In genomic region chr17:75135946-75136345, GRCh38 we compare ENCODE assay signal across 21 cellular contexts. TPM values are rescaled to one million over a fixed set of nuclear protein-coding genes. Genes with fewer than 3 reads are reported as not detected.
DNase-seq lines count a peak whose midpoint lies in the region; ATAC-seq and TF ChIP-seq lines count a peak whose summit lies in the region.
"Had no signal": no experiment of that assay in that cellular context is flagged by ENCODE, and none has a peak within 500 bp of the region (broad histone marks: within the 10 kb centered on the region; RNA-seq: fewer than 3 reads in every experiment).

No MANE protein-coding gene starts in this region.

- H3K4me1 ChIP-seq in esophagus (ENCODE audit: control insufficient read depth in 2 of 2, insufficient read depth in 2 of 2, low read length in 1 of 2) (no peaks in the 10 kb centered on the region), spleen (peaks cover 3 to 30% (median 19%) of the 10 kb centered on the region in 6 donors), body of pancreas (peaks cover 9% of the 10 kb centered on the region), psoas muscle (peaks cover 4% of the 10 kb centered on the region)

- TF ChIP-seq POLR2A in spleen (IDR thresholded peaks at IDR 0.05): no peak
- TF ChIP-seq POLR2A in body of pancreas (IDR thresholded peaks at IDR 0.05): no peak

- H3K27me3 ChIP-seq in esophagus (ENCODE audit: control insufficient read depth in 1 of 2, insufficient read depth in 2 of 2, low read length in 2 of 2): no peaks in the 10 kb centered on the region
- H3K27me3 ChIP-seq in spleen (replicated peaks in 1 of 7): no peaks in the 10 kb centered on the region
- no peaks in the 10 kb centered on the region for H3K27me3 ChIP-seq in body of pancreas
- no peaks in the 10 kb centered on the region for H3K27me3 ChIP-seq in psoas muscle (ENCODE audit: insufficient read depth in 3 of 3, low read length in 2 of 3)
- H3K27me3 ChIP-seq: hepatocyte, stomach had no signal

- H3K27me3 Mint-ChIP-seq in activated T-cell treated with anti-CD3 and anti-CD28 coated beads, Interleukin-2, amount 50 U/mL, for 72 hours (ENCODE audit: low read depth): no peaks in the 10 kb centered on the region
- H3K27me3 Mint-ChIP-seq in WTC11 (ENCODE audit: low read depth): no peaks in the 10 kb centered on the region
- H3K27me3 Mint-ChIP-seq: memory B cell had no signal

- H3K9me3 Mint-ChIP-seq in activated T-cell treated with anti-CD3 and anti-CD28 coated beads, Interleukin-2, amount 50 U/mL, for 72 hours: no peaks in the 10 kb centered on the region
- H3K9me3 Mint-ChIP-seq in WTC11: no peaks in the 10 kb centered on the region
- H3K9me3 Mint-ChIP-seq: CD8-positive, alpha-beta T cell; memory B cell; nephron had no signal

- intact Hi-C loops in spleen (cut with DNase I; ENCODE audit: low total_unique reads): no loop called here
- intact Hi-C loops in body of pancreas (cut with DNase I): no loop called here
- intact Hi-C loops in psoas muscle (cut with DNase I): no loop called here

- ATAC-seq in activated T-cell treated with anti-CD3 and anti-CD28 coated beads, Interleukin-2, amount 50 U/mL, for 72 hours (replicated peaks in 1 of 2): no peak
- ATAC-seq in WTC11: no peak
- ATAC-seq in HG03520 (IDR thresholded peaks at IDR 0.05; ENCODE audit: unreplicated experiment): no peak
- no peak for ATAC-seq in body of pancreas
- no peak for ATAC-seq in psoas muscle
- ATAC-seq: CD8-positive, alpha-beta T cell; Panc1 had no signal

- H3K4me1 Mint-ChIP-seq in activated T-cell treated with anti-CD3 and anti-CD28 coated beads, Interleukin-2, amount 50 U/mL, for 72 hours (ENCODE audit: low read depth): peaks cover 12% of the 10 kb centered on the region
- peaks cover 10% of the 10 kb centered on the region for H3K4me1 Mint-ChIP-seq in WTC11
- H3K4me1 Mint-ChIP-seq: nephron had no signal

- WGBS in esophagus, 2 donors: 54 to 77% methylated on average over 8 of the region's 8 CpGs
- WGBS in spleen, 5 donors: 82 to 93% (median 92%) methylated on average over 8 of the region's 8 CpGs
- 83 to 91% methylated on average over 8 of the region's 8 CpGs for WGBS in body of pancreas, 2 donors
- 84 to 92% (median 89%) methylated on average over 8 of the region's 8 CpGs for WGBS in psoas muscle, 3 donors

- H3K27ac Mint-ChIP-seq in activated T-cell treated with anti-CD3 and anti-CD28 coated beads, Interleukin-2, amount 50 U/mL, for 72 hours: peak overlapping the region; percentile 69
- H3K27ac Mint-ChIP-seq in WTC11: peak overlapping the region; percentile 84
- H3K27ac Mint-ChIP-seq: CD8-positive, alpha-beta T cell; memory B cell had no signal

- H3K4me3 Mint-ChIP-seq in activated T-cell treated with anti-CD3 and anti-CD28 coated beads, Interleukin-2, amount 50 U/mL, for 72 hours: no peak overlapping the region
- no peak overlapping the region for H3K4me3 Mint-ChIP-seq in WTC11
- H3K4me3 Mint-ChIP-seq: CD8-positive, alpha-beta T cell; memory B cell had no signal

- TF ChIP-seq CTCF in WTC11 (IDR thresholded peaks at IDR 0.05): no peak
- TF ChIP-seq CTCF in spleen (IDR thresholded peaks at IDR 0.05 in 8 of 11, conservative IDR thresholded peaks at IDR 0.05 in 3 of 11): no peak
- TF ChIP-seq CTCF in body of pancreas (IDR thresholded peaks at IDR 0.05): no peak
- no peak for TF ChIP-seq CTCF in psoas muscle (IDR thresholded peaks at IDR 0.05)

- CTCF ChIA-PET in WTC11 (lab: Charles Lee): no interaction called here

- no peak overlapping the region for H3K4me3 ChIP-seq in esophagus (ENCODE audit: low read depth in 1 of 2, low read length in 2 of 2)
- H3K4me3 ChIP-seq in spleen: no peak overlapping the region
- no peak overlapping the region for H3K4me3 ChIP-seq in body of pancreas
- no peak overlapping the region for H3K4me3 ChIP-seq in psoas muscle
- H3K4me3 ChIP-seq: hepatocyte, stomach had no signal

- peaks cover 0 to 8% of the 10 kb centered on the region in 2 donors for H3K36me3 ChIP-seq in esophagus (ENCODE audit: control insufficient read depth in 2 of 2, insufficient read depth in 2 of 2, low read length in 1 of 2)
- H3K36me3 ChIP-seq in spleen: peaks cover 0 to 57% (median 6%) of the 10 kb centered on the region in 6 donors
- no peaks in the 10 kb centered on the region for H3K36me3 ChIP-seq in body of pancreas (replicated peaks in 1 of 2; ENCODE audit: insufficient read depth in 1 of 2, low read depth in 2 of 2)
- H3K36me3 ChIP-seq in psoas muscle (ENCODE audit: insufficient read depth in 1 of 2, low read depth in 1 of 2): peaks cover 0 to 14% of the 10 kb centered on the region in 2 donors

- H3K9me3 ChIP-seq in esophagus (ENCODE audit: control insufficient read depth in 2 of 2, insufficient read depth in 1 of 2, low read depth in 1 of 2, low read length in 1 of 2) (no peaks in the 10 kb centered on the region), spleen (no peaks in the 10 kb centered on the region), body of pancreas (no peaks in the 10 kb centered on the region), psoas muscle (no peaks in the 10 kb centered on the region)
- H3K9me3 ChIP-seq: stomach had no signal

- POLR2A ChIA-PET in WTC11 (lab: Charles Lee): no interaction called here

- peaks cover 0 to 5% of the 10 kb centered on the region in 2 donors for H3K36me3 Mint-ChIP-seq in activated T-cell treated with anti-CD3 and anti-CD28 coated beads, Interleukin-2, amount 50 U/mL, for 72 hours (ENCODE audit: insufficient read depth in 2 of 2)
- H3K36me3 Mint-ChIP-seq in WTC11: peaks cover 48% of the 10 kb centered on the region
- H3K36me3 Mint-ChIP-seq: memory B cell had no signal

- H3K27ac ChIP-seq in esophagus (ENCODE audit: low read depth in 2 of 2, low read length in 1 of 2): peak overlapping the region; percentile 58 to 60
- H3K27ac ChIP-seq in spleen: no peak overlapping the region
- no peak overlapping the region for H3K27ac ChIP-seq in body of pancreas
- no peak overlapping the region for H3K27ac ChIP-seq in psoas muscle
- H3K27ac ChIP-seq: hepatocyte, stomach had no signal

- no peak for DNase-seq in activated T-cell treated with anti-CD3 and anti-CD28 coated beads, Interleukin-2, amount 50 U/mL, for 72 hours
- DNase-seq in activated T-cell treated with anti-CD3 and anti-CD28 coated beads for 4 hours: no peak
- no peak for DNase-seq in WTC11 (ENCODE audit: low spot score)
- DNase-seq in spleen: peak; percentile 36
- DNase-seq in body of pancreas: no peak
- DNase-seq in psoas muscle: no peak
- DNase-seq: ACHN; activated CD4-positive, alpha-beta T cell treated with anti-CD3 and anti-CD28 coated beads for 4 hours; CD8-positive, alpha-beta T cell; DND-41; effector CD8-positive, alpha-beta T cell; IMR-90; MM.1S; NCI-H226; stomach had no signal

TF ChIP-seq in WTC11, 78 proteins besides CTCF, POLR2A, EP300 and RAD21 (continues in another document):
- TF ChIP-seq NFE2L1 (CRISPR knock-in tag; IDR thresholded peaks at IDR 0.05): no peak
- no peak for TF ChIP-seq TP53 (CRISPR knock-in tag; IDR thresholded peaks at IDR 0.05)

RNA-seq across cellular contexts. Expression of gene NT5C, which starts 4.4 kb away (rescaled TPM):
- 10 to 100 TPM; 56.5 to 65.9 TPM for total RNA-seq in activated T-cell treated with anti-CD3 and anti-CD28 coated beads, Interleukin-2, amount 50 U/mL, for 72 hours
- total RNA-seq in WTC11 (2021) (91.0 to 102 TPM (median 96.9 TPM) in 3 replicates), spleen (10 to 100 TPM; 48.2 to 77.9 (median 54.6) TPM), body of pancreas (10 to 100 TPM; 69.9 to 71.3 TPM), psoas muscle (10 to 100 TPM; 16.4 to 44.2 (median 29.4) TPM)
- polyA plus RNA-seq in esophagus (10 to 100 TPM; 64.2 to 79.0 TPM), spleen (100 to 1,000 TPM; 105 to 145 (median 139) TPM), psoas muscle (10 to 100 TPM; 19.7 to 84.0 (median 56.3) TPM)

RNA-seq across cellular contexts. Expression of gene JPT1, which starts 18.4 kb away (rescaled TPM):
- total RNA-seq in activated T-cell treated with anti-CD3 and anti-CD28 coated beads, Interleukin-2, amount 50 U/mL, for 72 hours: 100 to 1,000 TPM; 162 to 188 TPM
- total RNA-seq in WTC11 (2021): 289 to 341 TPM (median 300 TPM) in 3 replicates
- polyA plus RNA-seq in esophagus: 100 to 1,000 TPM; 292 to 300 TPM
- total RNA-seq in spleen: 100 to 1,000 TPM in 2 of 7 donors, 10 to 100 TPM in 5; 47.1 to 116 (median 92.1) TPM
- polyA plus RNA-seq in spleen: 100 to 1,000 TPM; 106 to 192 (median 164) TPM
- 10 to 100 TPM; 17.4 to 42.5 TPM for total RNA-seq in body of pancreas
- 100 to 1,000 TPM in 2 of 4 donors, 10 to 100 TPM in 2; 50.1 to 232 (median 85.0) TPM for total RNA-seq in psoas muscle
- 100 to 1,000 TPM in 1 of 3 donors, 10 to 100 TPM in 2; 79.2 to 164 (median 92.6) TPM for polyA plus RNA-seq in psoas muscle

RNA-seq across cellular contexts. Expression of gene ARMC7, which starts 26.2 kb away (rescaled TPM):
- 10 to 100 TPM; 10.6 to 12.9 TPM for total RNA-seq in activated T-cell treated with anti-CD3 and anti-CD28 coated beads, Interleukin-2, amount 50 U/mL, for 72 hours
- total RNA-seq in WTC11 (2021) (13.2 to 15.9 TPM (median 14.8 TPM) in 3 replicates), spleen (10 to 100 TPM; 10.5 to 19.2 (median 14.7) TPM), body of pancreas (1 to 10 TPM; 6.7 to 7.9 TPM), psoas muscle (1 to 10 TPM; 2.7 to 7.0 (median 3.6) TPM)
- polyA plus RNA-seq in esophagus (1 to 10 TPM; 6.3 to 7.0 TPM), spleen (10 to 100 TPM in 2 of 3 donors, 1 to 10 TPM in 1; 7.8 to 12.4 (median 10.0) TPM), psoas muscle (1 to 10 TPM; 3.3 to 6.4 (median 4.9) TPM)

RNA-seq across cellular contexts. Expression of gene SUMO2, which starts 46.8 kb away (rescaled TPM):
- 100 to 1,000 TPM; 361 to 368 TPM for total RNA-seq in activated T-cell treated with anti-CD3 and anti-CD28 coated beads, Interleukin-2, amount 50 U/mL, for 72 hours
- 650 to 764 TPM (median 757 TPM) in 3 replicates for total RNA-seq in WTC11 (2021)
- polyA plus RNA-seq in esophagus: 10 to 100 TPM; 68.8 to 76.0 TPM
- 100 to 1,000 TPM in 4 of 7 donors, 10 to 100 TPM in 3; 67.7 to 310 (median 251) TPM for total RNA-seq in spleen
- polyA plus RNA-seq in spleen: 100 to 1,000 TPM in 2 of 3 donors, 10 to 100 TPM in 1; 97.3 to 127 (median 117) TPM
- total RNA-seq in body of pancreas: 10 to 100 TPM; 25.1 to 25.2 TPM
- total RNA-seq in psoas muscle: 100 to 1,000 TPM; 161 to 203 (median 185) TPM
- polyA plus RNA-seq in psoas muscle: 10 to 100 TPM; 50.1 to 60.4 (median 56.2) TPM

RNA-seq across cellular contexts. Expression of gene SLC16A5, which starts 48.2 kb away (rescaled TPM):
- 1 to 10 TPM; 7.5 to 9.8 TPM for total RNA-seq in activated T-cell treated with anti-CD3 and anti-CD28 coated beads, Interleukin-2, amount 50 U/mL, for 72 hours
- total RNA-seq in WTC11 (2021): 32.4 to 33.5 TPM (median 33.1 TPM) in 3 replicates
- 1 to 10 TPM; 8.7 to 10.0 TPM for polyA plus RNA-seq in esophagus
- 10 to 100 TPM in 6 of 7 donors, 1 to 10 TPM in 1; 9.3 to 31.0 (median 14.9) TPM for total RNA-seq in spleen
- 1 to 10 TPM; 3.1 to 6.4 (median 4.7) TPM for polyA plus RNA-seq in spleen
- 10 to 100 TPM in 1 of 2 donors, 1 to 10 TPM in 1; 2.1 to 14.8 TPM for total RNA-seq in body of pancreas
- 10 to 100 TPM in 1 of 4 donors, 1 to 10 TPM in 3; 5.6 to 10.7 (median 8.1) TPM for total RNA-seq in psoas muscle
- 1 to 10 TPM; 1.2 to 4.5 (median 3.8) TPM for polyA plus RNA-seq in psoas muscle

Comparison
In these comparisons a context has a peak if more than half of its experiments do, and no peak if none do; other contexts are left out.
1. H3K27ac ChIP-seq: peak in esophagus (2 of 2); none in spleen (0 of 8), body of pancreas (0 of 4) and psoas muscle (single experiment).